ENCODE assay signal across 23 cellular contexts in genomic region chr18:7255643-7256042, GRCh38. TPM values are rescaled to one million over a fixed set of nuclear protein-coding genes. Genes with fewer than 3 reads are reported as not detected.
"Had no signal": no experiment of that assay in that cellular context is flagged by ENCODE, and none has a peak within 500 bp of the region (broad histone marks: within the 10 kb centered on the region; RNA-seq: fewer than 3 reads in every experiment).

No MANE protein-coding gene starts in this region.

- H3K4me3 Mint-ChIP-seq: IgD-negative memory B cell had no signal

- H3K36me3 ChIP-seq: SJSA1 had no signal

- H3K4me1 ChIP-seq: SJSA1 had no signal

- H3K9me3 ChIP-seq: SJSA1 had no signal

- DNase-seq: Kasumi-1, MM.1S, NCI-H1092 treated with DMSO at 0.1 percent for 48 hours, NCI-H1436, NCI-H187, NCI-H2029, NCI-H2081 treated with DMSO at 0.1 percent for 48 hours, NCI-H2227 treated with DMSO at 0.1 percent for 48 hours, NCI-H524, NCI-H526 treated with DMSO at 0.1 percent for 48 hours, NCI-H748 treated with DMSO at 0.1 percent for 48 hours, PC-3, SIG-M5 had no signal

- H3K27me3 Mint-ChIP-seq: IgD-negative memory B cell had no signal

- ATAC-seq: K562, Panc1, PC-3 had no signal

- H3K4me1 Mint-ChIP-seq: IgD-negative memory B cell had no signal

- H3K27ac ChIP-seq: HL-60, KMS-11, RWPE1, SJSA1, SK-N-MC had no signal

- H3K4me3 ChIP-seq: K562, SJSA1, SK-N-MC had no signal

RNA-seq across cellular contexts. Expression of gene LRRC30, which starts 24.8 kb away (rescaled TPM):
- total RNA-seq: K562, M059J, NCI-H460, PC-3, SJSA1 had no signal
